In genomic region chr22:31451709-31452571, GRCh38 we compare ENCODE assay signal across 8 cellular contexts. TPM values are rescaled to one million over a fixed set of nuclear protein-coding genes. Genes with fewer than 3 reads are reported as not detected.
DNase-seq lines count a peak whose midpoint lies in the region; ATAC-seq and TF ChIP-seq lines count a peak whose summit lies in the region.

No MANE protein-coding gene starts in this region.

- H2AK5ac ChIP-seq in mesendoderm (ENCODE audit: low read length): no peak overlapping the region

- 70 to 73% methylated on average over 5 of the region's 5 CpGs for WGBS in body of pancreas, 2 donors
- no CpG with 5 or more reads among the region's 5 CpGs for WGBS in mesendoderm (ENCODE audit: extremely low coverage, insufficient coverage, low lambda C conversion rate)

- peak; percentile 42 for ATAC-seq in body of pancreas
- no peak for ATAC-seq in GM21528 (IDR thresholded peaks at IDR 0.05; ENCODE audit: low FRiP score, unreplicated experiment)
- no peak for ATAC-seq in HG03520 (IDR thresholded peaks at IDR 0.05; ENCODE audit: unreplicated experiment)

- no peak overlapping the region for H3K18ac ChIP-seq in mesendoderm (ENCODE audit: low read length)

- peaks cover 12% of the 10 kb centered on the region; the same call in 1 of the 2 replicates for H3F3A ChIP-seq in DOHH2 (ENCODE audit: control insufficient read depth, insufficient read depth)

- TF ChIP-seq POLR2A in body of pancreas (IDR thresholded peaks at IDR 0.05): no peak

- H3K4me2 ChIP-seq in DOHH2 (ENCODE audit: low read length): peak overlapping the region; percentile 53
- H3K4me2 ChIP-seq in mesendoderm (ENCODE audit: low read length): no peak overlapping the region

- no peak overlapping the region for H2BK120ac ChIP-seq in mesendoderm (ENCODE audit: low read depth, low read length)

- H2BK15ac ChIP-seq in mesendoderm (replicated peaks; ENCODE audit: low read depth): no peak overlapping the region

- DNase-seq in AG04449 (ENCODE audit: low read depth, low spot score): peak; percentile 21
- peak; percentile 29 for DNase-seq in MV-4-11 (lab: John Stamatoyannopoulos, UW)
- no peak for DNase-seq in body of pancreas
- peak; percentile 60 for DNase-seq in mesendoderm
- no peak for DNase-seq in epidermal melanocyte (ENCODE audit: insufficient read length, low spot score)

- no peak overlapping the region for H4K8ac ChIP-seq in mesendoderm (ENCODE audit: low read depth, low read length)

- H3K56ac ChIP-seq in mesendoderm (ENCODE audit: low read length): no peak overlapping the region

- H3K4me3 ChIP-seq in AG04449 (ENCODE audit: low read depth, low read length) (no peak overlapping the region), DOHH2 (ENCODE audit: low read length) (peak overlapping the region; percentile 11), body of pancreas (no peak overlapping the region), mesendoderm (ENCODE audit: low read length) (no peak overlapping the region)

- H3K79me2 ChIP-seq in DOHH2 (ENCODE audit: control insufficient read depth, low read length) (no peaks in the 10 kb centered on the region), mesendoderm (ENCODE audit: control insufficient read depth, insufficient read depth, low read length) (no peaks in the 10 kb centered on the region)

- no peak overlapping the region for H3K23ac ChIP-seq in mesendoderm (ENCODE audit: low read length)

- CTCF ChIA-PET in AG04449 (lab: Yijun Ruan, JAX): interaction anchor here (0.6 to 2.7 kb wide), 28 partner anchors 8 to 518 kb away, joined by 3 to 28 read pairs (median 5); no protein-coding TSS in a partner anchor

- H3K4me1 ChIP-seq in DOHH2 (ENCODE audit: control insufficient read depth, low read length) (peaks cover 46% of the 10 kb centered on the region), body of pancreas (no peaks in the 10 kb centered on the region), mesendoderm (ENCODE audit: control insufficient read depth, low read depth, low read length) (no peaks in the 10 kb centered on the region)

- peaks cover 69% of the 10 kb centered on the region for H3K36me3 ChIP-seq in DOHH2 (ENCODE audit: control insufficient read depth, low read length)
- peaks cover 0 to 20% of the 10 kb centered on the region in 2 donors for H3K36me3 ChIP-seq in body of pancreas (replicated peaks in 1 of 2; ENCODE audit: insufficient read depth in 1 of 2, low read depth in 2 of 2)
- H3K36me3 ChIP-seq in mesendoderm (ENCODE audit: control insufficient read depth, insufficient read depth, low read length): peaks cover 5% of the 10 kb centered on the region

- H3K27me3 ChIP-seq in DOHH2 (ENCODE audit: control insufficient read depth, low read length) (no peaks in the 10 kb centered on the region), body of pancreas (no peaks in the 10 kb centered on the region), mesendoderm (ENCODE audit: insufficient read depth, low read length, poor library complexity) (no peaks in the 10 kb centered on the region)

- H3K79me1 ChIP-seq in mesendoderm (ENCODE audit: low read length): no peaks in the 10 kb centered on the region

- no peak overlapping the region for H2BK5ac ChIP-seq in mesendoderm (ENCODE audit: low read length)

- H4K20me1 ChIP-seq in DOHH2 (ENCODE audit: control insufficient read depth, insufficient read depth, low read depth, low read length): no peaks in the 10 kb centered on the region

- H3K9ac ChIP-seq in mesendoderm (ENCODE audit: low read length): no peak overlapping the region

- H3K27ac ChIP-seq in DOHH2 (ENCODE audit: low read depth, low read length) (peak overlapping the region; percentile 60), body of pancreas (no peak overlapping the region), mesendoderm (ENCODE audit: low read depth, low read length) (no peak overlapping the region)

- no peak overlapping the region for H3K4ac ChIP-seq in mesendoderm (ENCODE audit: low read depth, low read length)

- intact Hi-C loops in body of pancreas (cut with DNase I): no loop called here

- H3K9me3 ChIP-seq in DOHH2 (ENCODE audit: control insufficient read depth, insufficient read depth, low read length): no peaks in the 10 kb centered on the region
- no peaks in the 10 kb centered on the region for H3K9me3 ChIP-seq in body of pancreas

- TF ChIP-seq CTCF in AG04449 (IDR thresholded peaks at IDR 0.05; ENCODE audit: insufficient read depth, low read length, missing control alignments) (peak; percentile 59), DOHH2 (IDR thresholded peaks at IDR 0.05; ENCODE audit: low read depth, low read length, poor library complexity, severe bottlenecking) (peak; percentile 80), body of pancreas (IDR thresholded peaks at IDR 0.05) (peak in 5 of 7 experiments; percentile 8 to 29 (median 25))

- POLR2A ChIA-PET in AG04449 (lab: Yijun Ruan, JAX): interaction anchor here (0.8 to 1.0 kb wide), 3 partner anchors 17 to 37 kb away, joined by 3 to 4 read pairs (median 3); partner anchors contain the start of gene EIF4ENIF1

- H4K5ac ChIP-seq in mesendoderm (ENCODE audit: low read length): no peak overlapping the region

- H3K9me2 ChIP-seq in DOHH2 (replicated peaks; ENCODE audit: control insufficient read depth, low read length): no peaks in the 10 kb centered on the region

RNA-seq across cellular contexts. Expression of gene EIF4ENIF1, which starts 37.7 kb away (rescaled TPM):
- 10 to 100 TPM in 1 of 2 donors, 1 to 10 TPM in 1; 7.5 to 10.9 TPM for total RNA-seq in body of pancreas
- 13.6 TPM for polyA plus RNA-seq in mesendoderm (2013, experiment 1 of 2)
- polyA plus RNA-seq in mesendoderm (2013, experiment 2 of 2): 13.2 TPM

RNA-seq across cellular contexts. Expression of gene SFI1, which starts 44.4 kb away (rescaled TPM):
- 10 to 100 TPM; 27.8 to 46.8 TPM for total RNA-seq in body of pancreas
- 5.1 TPM for polyA plus RNA-seq in mesendoderm (2013, experiment 1 of 2)
- 4.9 TPM for polyA plus RNA-seq in mesendoderm (2013, experiment 2 of 2)

RNA-seq across cellular contexts. Expression of gene DRG1, which starts 52.5 kb away (rescaled TPM):
- total RNA-seq in body of pancreas: 10 to 100 TPM; 18.8 to 37.9 TPM
- 102 TPM for polyA plus RNA-seq in mesendoderm (2013, experiment 1 of 2)
- 102 TPM for polyA plus RNA-seq in mesendoderm (2013, experiment 2 of 2)

Comparison
In these comparisons a context has a peak if more than half of its experiments do, and no peak if none do; other contexts are left out.
1. DNase-seq: peak in AG04449 (single experiment), MV-4-11 (single experiment) and mesendoderm (single experiment); none in body of pancreas (0 of 4) and epidermal melanocyte (single experiment).
2. CTCF ChIP-seq: peak in every context shown above with its lines; median percentile 80 in DOHH2; 59 in AG04449; 25 in body of pancreas.